2 cellular contexts compared by ENCODE assay signal in genomic region chr16:85142771-85143211, GRCh38.
TF ChIP-seq lines count a peak whose summit lies in the region.

No MANE protein-coding gene starts in this region.

TF ChIP-seq in HepG2, 621 proteins besides CTCF, POLR2A, EP300 and RAD21 (continues in another document):
- TF ChIP-seq FOXO1 (CRISPR knock-in tag; IDR thresholded peaks at IDR 0.05), result 0 out of 2 replicates have a peak, but pooled peaks have one; percentile 9
- TF ChIP-seq WIZ (CRISPR knock-in tag; IDR thresholded peaks at IDR 0.05), result 0 out of 2 replicates have a peak, but pooled peaks have one; percentile 40
- TF ChIP-seq, protein P1, sequence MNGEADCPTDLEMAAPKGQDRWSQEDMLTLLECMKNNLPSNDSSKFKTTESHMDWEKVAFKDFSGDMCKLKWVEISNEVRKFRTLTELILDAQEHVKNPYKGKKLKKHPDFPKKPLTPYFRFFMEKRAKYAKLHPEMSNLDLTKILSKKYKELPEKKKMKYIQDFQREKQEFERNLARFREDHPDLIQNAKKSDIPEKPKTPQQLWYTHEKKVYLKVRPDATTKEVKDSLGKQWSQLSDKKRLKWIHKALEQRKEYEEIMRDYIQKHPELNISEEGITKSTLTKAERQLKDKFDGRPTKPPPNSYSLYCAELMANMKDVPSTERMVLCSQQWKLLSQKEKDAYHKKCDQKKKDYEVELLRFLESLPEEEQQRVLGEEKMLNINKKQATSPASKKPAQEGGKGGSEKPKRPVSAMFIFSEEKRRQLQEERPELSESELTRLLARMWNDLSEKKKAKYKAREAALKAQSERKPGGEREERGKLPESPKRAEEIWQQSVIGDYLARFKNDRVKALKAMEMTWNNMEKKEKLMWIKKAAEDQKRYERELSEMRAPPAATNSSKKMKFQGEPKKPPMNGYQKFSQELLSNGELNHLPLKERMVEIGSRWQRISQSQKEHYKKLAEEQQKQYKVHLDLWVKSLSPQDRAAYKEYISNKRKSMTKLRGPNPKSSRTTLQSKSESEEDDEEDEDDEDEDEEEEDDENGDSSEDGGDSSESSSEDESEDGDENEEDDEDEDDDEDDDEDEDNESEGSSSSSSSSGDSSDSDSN (CRISPR knock-in tag; IDR thresholded peaks at IDR 0.05), result peak; percentile 32; the same call in 1 of the 2 replicates
- TF ChIP-seq NR2F6 (IDR thresholded peaks at IDR 0.05), result no peak
- TF ChIP-seq NR2F6 (CRISPR knock-in tag; IDR thresholded peaks at IDR 0.05), result peak; percentile 35; the same call in 1 of the 2 replicates
- TF ChIP-seq, protein P2, sequence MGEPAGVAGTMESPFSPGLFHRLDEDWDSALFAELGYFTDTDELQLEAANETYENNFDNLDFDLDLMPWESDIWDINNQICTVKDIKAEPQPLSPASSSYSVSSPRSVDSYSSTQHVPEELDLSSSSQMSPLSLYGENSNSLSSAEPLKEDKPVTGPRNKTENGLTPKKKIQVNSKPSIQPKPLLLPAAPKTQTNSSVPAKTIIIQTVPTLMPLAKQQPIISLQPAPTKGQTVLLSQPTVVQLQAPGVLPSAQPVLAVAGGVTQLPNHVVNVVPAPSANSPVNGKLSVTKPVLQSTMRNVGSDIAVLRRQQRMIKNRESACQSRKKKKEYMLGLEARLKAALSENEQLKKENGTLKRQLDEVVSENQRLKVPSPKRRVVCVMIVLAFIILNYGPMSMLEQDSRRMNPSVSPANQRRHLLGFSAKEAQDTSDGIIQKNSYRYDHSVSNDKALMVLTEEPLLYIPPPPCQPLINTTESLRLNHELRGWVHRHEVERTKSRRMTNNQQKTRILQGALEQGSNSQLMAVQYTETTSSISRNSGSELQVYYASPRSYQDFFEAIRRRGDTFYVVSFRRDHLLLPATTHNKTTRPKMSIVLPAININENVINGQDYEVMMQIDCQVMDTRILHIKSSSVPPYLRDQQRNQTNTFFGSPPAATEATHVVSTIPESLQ (CRISPR knock-in tag; conservative IDR thresholded peaks at IDR 0.05), result no peak
- TF ChIP-seq ZBTB7B (CRISPR knock-in tag; IDR thresholded peaks at IDR 0.05), result peak; percentile 12; the same call in 1 of the 2 replicates
- TF ChIP-seq IRF2 (CRISPR knock-in tag; IDR thresholded peaks at IDR 0.05), result no peak
- TF ChIP-seq, protein P3, sequence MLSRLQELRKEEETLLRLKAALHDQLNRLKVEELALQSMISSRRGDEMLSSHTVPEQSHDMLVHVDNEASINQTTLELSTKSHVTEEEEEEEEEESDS (CRISPR knock-in tag; IDR thresholded peaks at IDR 0.05; ENCODE audit: borderline replicate concordance), result no peak
- peak; percentile 53; the same call in 1 of the 2 replicates for TF ChIP-seq ZNF263 (CRISPR knock-in tag; IDR thresholded peaks at IDR 0.05)
- peak; percentile 44; the same call in 1 of the 2 replicates for TF ChIP-seq SAP130 (CRISPR knock-in tag; IDR thresholded peaks at IDR 0.05; ENCODE audit: low read depth)
- TF ChIP-seq ZFY (CRISPR knock-in tag; IDR thresholded peaks at IDR 0.05), result peak; percentile 54
- TF ChIP-seq, protein P4, sequence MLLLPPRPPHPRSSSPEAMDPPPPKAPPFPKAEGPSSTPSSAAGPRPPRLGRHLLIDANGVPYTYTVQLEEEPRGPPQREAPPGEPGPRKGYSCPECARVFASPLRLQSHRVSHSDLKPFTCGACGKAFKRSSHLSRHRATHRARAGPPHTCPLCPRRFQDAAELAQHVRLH (CRISPR knock-in tag; IDR thresholded peaks at IDR 0.05; ENCODE audit: borderline replicate concordance, low read depth), result 0 out of 2 replicates have a peak, but pooled peaks have one; percentile 24
- no peak for TF ChIP-seq ZNF280B (CRISPR knock-in tag; IDR thresholded peaks at IDR 0.05; ENCODE audit: borderline replicate concordance)
- 0 out of 2 replicates have a peak, but pooled peaks have one; percentile 30 for TF ChIP-seq KDM2A (CRISPR knock-in tag; IDR thresholded peaks at IDR 0.05; ENCODE audit: borderline replicate concordance, low read depth)
- peak; percentile 41 for TF ChIP-seq PHF8 (CRISPR knock-in tag; IDR thresholded peaks at IDR 0.05)
- no peak for TF ChIP-seq BRD4 (CRISPR knock-in tag; IDR thresholded peaks at IDR 0.05)
- peak; percentile 22; the same call in 1 of the 2 replicates for TF ChIP-seq MXD4 (CRISPR knock-in tag; IDR thresholded peaks at IDR 0.05)

TF ChIP-seq in GM12878, 131 proteins besides CTCF, POLR2A, EP300 and RAD21:
- TF ChIP-seq, protein P5, sequence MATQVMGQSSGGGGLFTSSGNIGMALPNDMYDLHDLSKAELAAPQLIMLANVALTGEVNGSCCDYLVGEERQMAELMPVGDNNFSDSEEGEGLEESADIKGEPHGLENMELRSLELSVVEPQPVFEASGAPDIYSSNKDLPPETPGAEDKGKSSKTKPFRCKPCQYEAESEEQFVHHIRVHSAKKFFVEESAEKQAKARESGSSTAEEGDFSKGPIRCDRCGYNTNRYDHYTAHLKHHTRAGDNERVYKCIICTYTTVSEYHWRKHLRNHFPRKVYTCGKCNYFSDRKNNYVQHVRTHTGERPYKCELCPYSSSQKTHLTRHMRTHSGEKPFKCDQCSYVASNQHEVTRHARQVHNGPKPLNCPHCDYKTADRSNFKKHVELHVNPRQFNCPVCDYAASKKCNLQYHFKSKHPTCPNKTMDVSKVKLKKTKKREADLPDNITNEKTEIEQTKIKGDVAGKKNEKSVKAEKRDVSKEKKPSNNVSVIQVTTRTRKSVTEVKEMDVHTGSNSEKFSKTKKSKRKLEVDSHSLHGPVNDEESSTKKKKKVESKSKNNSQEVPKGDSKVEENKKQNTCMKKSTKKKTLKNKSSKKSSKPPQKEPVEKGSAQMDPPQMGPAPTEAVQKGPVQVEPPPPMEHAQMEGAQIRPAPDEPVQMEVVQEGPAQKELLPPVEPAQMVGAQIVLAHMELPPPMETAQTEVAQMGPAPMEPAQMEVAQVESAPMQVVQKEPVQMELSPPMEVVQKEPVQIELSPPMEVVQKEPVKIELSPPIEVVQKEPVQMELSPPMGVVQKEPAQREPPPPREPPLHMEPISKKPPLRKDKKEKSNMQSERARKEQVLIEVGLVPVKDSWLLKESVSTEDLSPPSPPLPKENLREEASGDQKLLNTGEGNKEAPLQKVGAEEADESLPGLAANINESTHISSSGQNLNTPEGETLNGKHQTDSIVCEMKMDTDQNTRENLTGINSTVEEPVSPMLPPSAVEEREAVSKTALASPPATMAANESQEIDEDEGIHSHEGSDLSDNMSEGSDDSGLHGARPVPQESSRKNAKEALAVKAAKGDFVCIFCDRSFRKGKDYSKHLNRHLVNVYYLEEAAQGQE (IDR thresholded peaks at IDR 0.05; ENCODE audit: low read depth, low read length), result no peak
- TF ChIP-seq NR2F1 (conservative IDR thresholded peaks at IDR 0.05), result 0 out of 2 replicates have a peak, but pooled peaks have one; percentile 15
- TF ChIP-seq RUNX3 (IDR thresholded peaks at IDR 0.05; ENCODE audit: low read length), result no peak
- TF ChIP-seq IKZF2 (IDR thresholded peaks at IDR 0.05), result no peak
